Comparison of ENCODE assay signal across 24 cellular contexts in the genomic region with DNA sequence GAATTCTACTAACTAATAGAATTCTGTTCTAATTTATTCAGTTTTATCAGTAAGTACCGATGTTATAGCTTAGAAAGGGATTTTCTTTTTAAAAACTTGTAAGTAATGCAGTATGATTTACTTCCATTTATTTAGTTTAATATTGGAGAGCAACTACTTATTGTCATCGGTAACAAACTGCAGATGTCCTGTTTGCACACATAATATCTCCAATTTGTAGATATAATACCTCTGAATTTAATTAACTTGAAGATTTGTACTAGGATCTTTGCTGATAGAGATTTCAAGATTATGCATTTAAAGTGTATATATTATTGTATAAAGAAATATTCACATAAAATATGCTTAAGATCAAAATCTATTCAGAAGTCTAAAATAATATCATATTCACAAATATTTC.
"Had no signal": no experiment of that assay in that cellular context is flagged by ENCODE, and none has a peak within 500 bp of the region (broad histone marks: within the 10 kb centered on the region; RNA-seq: fewer than 3 reads in every experiment).

No MANE protein-coding gene starts in this region.

- DNase-seq: dermis blood vessel endothelial cell; dorsolateral prefrontal cortex; effector CD4-positive, alpha-beta T cell; effector memory CD4-positive, alpha-beta T cell; foreskin keratinocyte; gastrocnemius medialis; glutamatergic neuron; head of caudate nucleus; heart right ventricle; hippocampal formation; left cardiac atrium; left lung; left ventricle myocardium superior; lower lobe of right lung; mesenchymal stem cell; mucosa of descending colon; naive B cell had no signal

- H3K9me3 ChIP-seq: esophagus muscularis mucosa, gastrocnemius medialis, lower lobe of right lung had no signal

- H3K27me3 Mint-ChIP-seq: naive B cell had no signal

- H3K4me3 ChIP-seq: coronary artery, dorsolateral prefrontal cortex, esophagus muscularis mucosa, gastrocnemius medialis, heart right ventricle, left lung, lower lobe of right lung, mucosa of descending colon had no signal

- H3K27ac ChIP-seq: coronary artery, dorsolateral prefrontal cortex, esophagus muscularis mucosa, foreskin keratinocyte, gastrocnemius medialis, heart right ventricle, left lung, lower lobe of right lung had no signal

- H3K36me3 ChIP-seq: esophagus muscularis mucosa, gastrocnemius medialis, heart right ventricle, left lung, lower lobe of right lung had no signal

- ATAC-seq: foreskin keratinocyte, gastrocnemius medialis, heart right ventricle, left cardiac atrium, left lung, left ventricle myocardium superior, lower lobe of right lung, mucosa of descending colon had no signal

- H3K27me3 ChIP-seq: dorsolateral prefrontal cortex, esophagus muscularis mucosa, foreskin keratinocyte, gastrocnemius medialis, heart right ventricle, left lung had no signal

- H3K4me3 Mint-ChIP-seq: mesothelial cell of epicardium, naive B cell had no signal

- H3K4me1 ChIP-seq: esophagus muscularis mucosa, foreskin keratinocyte, gastrocnemius medialis, heart right ventricle, left lung, lower lobe of right lung had no signal

- H3K27ac Mint-ChIP-seq: mesothelial cell of epicardium, naive B cell had no signal

- FAIRE-seq: colon, endothelial cell of umbilical vein, islet of Langerhans, keratinocyte had no signal

- H3K4me1 Mint-ChIP-seq: naive B cell had no signal

- H3K36me3 Mint-ChIP-seq: mesothelial cell of epicardium, naive B cell had no signal
